ENCODE assay signal across 7 cellular contexts in genomic region chr22:30636226-30637077, GRCh38. TPM values are rescaled to one million over a fixed set of nuclear protein-coding genes. Genes with fewer than 3 reads are reported as not detected.
DNase-seq lines count a peak whose midpoint lies in the region; ATAC-seq, FAIRE-seq and TF ChIP-seq lines count a peak whose summit lies in the region.

No MANE protein-coding gene starts in this region.

- ATAC-seq in left colon (peak; percentile 36), GM19467 (IDR thresholded peaks at IDR 0.05; ENCODE audit: unreplicated experiment) (no peak)
- ATAC-seq in stimulated activated naive CD8-positive, alpha-beta T cell treated with anti-CD3 and anti-CD28 coated beads, Interleukin-15, Interleukin-2, amounts not matched to agents 100 U/mL and 50 U/mL, for 24 hours: no peak

- H3K4me3 ChIP-seq in Peyer's patch (peak overlapping the region; percentile 49 to 78 (median 64)), bronchial epithelial cell (ENCODE audit: low read depth, low read length) (peak overlapping the region; percentile 49)

- peak; percentile 57 for FAIRE-seq in GM12892 (lab: Jason Lieb, UNC)
- FAIRE-seq in bronchial epithelial cell (lab: Jason Lieb, UNC): no peak

- TF ChIP-seq POLR2A in GM12892 (IDR thresholded peaks at IDR 0.05; ENCODE audit: low read depth, low read length): no peak
- no peak for TF ChIP-seq POLR2A in Peyer's patch (IDR thresholded peaks at IDR 0.05)

- intact Hi-C loops in left colon (cut with DNase I, micrococcal nuclease): loop anchor here in 1 of 2 donors (10.0 kb wide), 1 partner anchor 278 kb away; no protein-coding TSS in a partner anchor

- TF ChIP-seq CTCF in Peyer's patch (IDR thresholded peaks at IDR 0.05): no peak
- no peak for TF ChIP-seq CTCF in bronchial epithelial cell (IDR thresholded peaks at IDR 0.05; ENCODE audit: insufficient read depth, low read length, severe bottlenecking)

- DNase-seq in GM12892 (ENCODE audit: insufficient read length) (no peak), Peyer's patch (peak; percentile 28 to 56 (median 52)), bronchial epithelial cell (ENCODE audit: low read depth) (no peak), left colon (peak; percentile 42 to 61), COLO829 (ENCODE audit: low spot score) (no peak)
- DNase-seq in stimulated activated naive CD8-positive, alpha-beta T cell treated with anti-CD3 and anti-CD28 coated beads, Interleukin-15, Interleukin-2, amounts not matched to agents 100 U/mL and 50 U/mL, for 24 hours: peak; percentile 24

- peak overlapping the region; percentile 89 to 95 (median 90) for H3K27ac ChIP-seq in Peyer's patch

- H3K27me3 ChIP-seq in Peyer's patch (no peaks in the 10 kb centered on the region), bronchial epithelial cell (ENCODE audit: control insufficient read depth, insufficient read depth, low read length) (no peaks in the 10 kb centered on the region)

- H3K4me1 ChIP-seq in Peyer's patch: peaks cover 3 to 28% (median 16%) of the 10 kb centered on the region in 4 donors

- H3K36me3 ChIP-seq in Peyer's patch: no peaks in the 10 kb centered on the region
- H3K36me3 ChIP-seq in bronchial epithelial cell (ENCODE audit: control insufficient read depth, insufficient read depth, low read length): no peaks in the 10 kb centered on the region

- no peaks in the 10 kb centered on the region for H3K9me3 ChIP-seq in Peyer's patch

RNA-seq across cellular contexts. Expression of gene SLC35E4, which starts 0.9 kb away (rescaled TPM):
- 0.23 TPM for polyA plus RNA-seq in GM12892 (2012; ENCODE audit: missing spikeins)
- 1 to 10 TPM; 1.7 to 9.9 (median 7.3) TPM for total RNA-seq in Peyer's patch
- 4.7 and 9.0 TPM in 2 replicates for total RNA-seq in bronchial epithelial cell
- total RNA-seq in left colon: 1 to 10 TPM; 8.3 to 9.9 TPM

RNA-seq across cellular contexts. Expression of gene TCN2, which starts 29.5 kb away (rescaled TPM):
- polyA plus RNA-seq in GM12892 (2012; ENCODE audit: missing spikeins): 4.0 TPM
- 100 to 1,000 TPM in 3 of 4 donors, 10 to 100 TPM in 1; 17.3 to 248 (median 186) TPM for total RNA-seq in Peyer's patch
- total RNA-seq in bronchial epithelial cell: 1.1 and 3.7 TPM in 2 replicates
- total RNA-seq in left colon: 10 to 100 TPM; 29.4 to 58.2 TPM

RNA-seq across cellular contexts. Expression of gene DUSP18, which starts 31.2 kb away (rescaled TPM):
- 3.3 TPM for polyA plus RNA-seq in GM12892 (2012; ENCODE audit: missing spikeins)
- total RNA-seq in Peyer's patch: 10 to 100 TPM in 3 of 4 donors, 1 to 10 TPM in 1; 5.8 to 50.8 (median 40.2) TPM
- 5.3 and 11.3 TPM in 2 replicates for total RNA-seq in bronchial epithelial cell
- total RNA-seq in left colon: 10 to 100 TPM; 15.3 to 18.1 TPM

RNA-seq across cellular contexts. Expression of gene PES1, which starts 44.7 kb away (rescaled TPM):
- polyA plus RNA-seq in GM12892 (2012; ENCODE audit: missing spikeins): 50.4 TPM
- total RNA-seq in Peyer's patch (10 to 100 TPM; 28.4 to 49.5 (median 38.4) TPM), bronchial epithelial cell (97.2 and 108 TPM in 2 replicates), left colon (10 to 100 TPM; 36.4 to 48.3 TPM)

RNA-seq across cellular contexts. Expression of gene OSBP2, which starts 58.2 kb away (rescaled TPM):
- 0.11 TPM for polyA plus RNA-seq in GM12892 (2012; ENCODE audit: missing spikeins)
- total RNA-seq in Peyer's patch (1 to 10 TPM; 3.7 to 8.7 (median 4.7) TPM), bronchial epithelial cell (23.4 and 32.8 TPM in 2 replicates), left colon (1 to 10 TPM; 2.9 to 5.1 TPM)

Comparison
In these comparisons a context has a peak if more than half of its experiments do, and no peak if none do; other contexts are left out.
1. DNase-seq: peak in Peyer's patch (3 of 3), left colon (2 of 2) and stimulated activated naive CD8-positive, alpha-beta T cell treated with anti-CD3 and anti-CD28 coated beads, Interleukin-15, Interleukin-2, amounts not matched to agents 100 U/mL and 50 U/mL, for 24 hours (single experiment); none in GM12892 (single experiment), bronchial epithelial cell (single experiment) and COLO829 (single experiment).